Comparison of ENCODE assay signal across 8 cellular contexts in the genomic region with DNA sequence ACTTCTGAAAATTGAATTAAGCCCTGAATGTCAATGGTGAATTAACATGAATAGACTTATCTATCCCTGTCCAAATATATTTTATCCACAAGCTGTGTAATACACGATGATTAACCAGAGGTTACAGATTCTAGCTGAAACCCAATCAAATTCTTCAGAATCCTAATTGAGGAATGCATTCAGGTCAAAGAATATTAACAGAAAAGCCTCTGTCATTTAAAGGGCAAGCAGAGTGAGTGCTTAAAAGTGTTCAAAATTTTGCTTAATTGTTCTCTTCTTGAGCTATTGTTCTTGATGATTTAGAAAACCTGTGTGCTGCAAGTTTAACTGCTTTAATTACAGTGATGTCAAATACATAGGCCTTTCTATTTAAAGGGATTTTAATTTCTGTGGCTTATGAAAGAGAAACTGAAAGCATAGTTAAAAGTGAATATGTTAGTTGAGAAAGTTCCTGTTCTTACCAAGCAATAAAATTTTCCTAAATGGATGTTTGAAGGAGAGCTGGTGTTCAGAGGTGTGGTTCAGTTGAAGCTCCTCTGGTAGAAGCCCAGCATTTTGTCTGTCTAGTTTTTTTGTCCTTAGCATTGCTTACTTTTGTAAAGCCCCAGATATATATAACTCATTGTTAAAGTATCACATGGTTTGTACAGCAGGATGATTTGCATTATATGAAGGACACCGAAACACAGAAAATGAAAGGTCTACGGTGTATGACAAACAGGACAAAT.
DNase-seq lines count a peak whose midpoint lies in the region; ATAC-seq and TF ChIP-seq lines count a peak whose summit lies in the region.

No MANE protein-coding gene starts in this region.

- peak overlapping the region; percentile 89 for H3K27ac Mint-ChIP-seq in activated CD4-positive, alpha-beta T cell treated with anti-CD3 and anti-CD28 coated beads, Interleukin-2, amount 10 ng/mL, durations not matched to agents 7 days and 5 days
- H3K27ac Mint-ChIP-seq in activated T-helper 1 cell treated with anti-CD3 and anti-CD28 coated beads, Interleukin-12 subunit alpha, Interleukin-12 subunit beta, Interleukin-2, Interleukin-4 antibody, amounts not matched to agents 30 ng/mL and 10 ng/mL and 1 ng/mL, durations not matched to agents 14 hours and 24 hours and 36 hours, result no peak overlapping the region

- no peaks in the 10 kb centered on the region for H3K36me3 ChIP-seq in muscle layer of duodenum (ENCODE audit: control insufficient read depth in 1 of 2, insufficient read depth in 2 of 2, low read length in 2 of 2)
- no peaks in the 10 kb centered on the region for H3K36me3 ChIP-seq in smooth muscle cell (ENCODE audit: low read depth)

- peak; percentile 68 for ATAC-seq in HG03045 (IDR thresholded peaks at IDR 0.05; ENCODE audit: unreplicated experiment)

- peak overlapping the region; percentile 69 for H3K4me3 Mint-ChIP-seq in activated CD4-positive, alpha-beta T cell treated with anti-CD3 and anti-CD28 coated beads, Interleukin-2, amount 10 ng/mL, durations not matched to agents 7 days and 5 days
- peak overlapping the region; percentile 21 for H3K4me3 Mint-ChIP-seq in activated T-helper 1 cell treated with anti-CD3 and anti-CD28 coated beads, Interleukin-12 subunit alpha, Interleukin-12 subunit beta, Interleukin-2, Interleukin-4 antibody, amounts not matched to agents 30 ng/mL and 10 ng/mL and 1 ng/mL, durations not matched to agents 14 hours and 24 hours and 36 hours

- H3K36me3 Mint-ChIP-seq in activated CD4-positive, alpha-beta T cell treated with anti-CD3 and anti-CD28 coated beads, Interleukin-2, amount 10 ng/mL, durations not matched to agents 7 days and 5 days (ENCODE audit: low read depth), result no peaks in the 10 kb centered on the region
- no peaks in the 10 kb centered on the region for H3K36me3 Mint-ChIP-seq in activated T-helper 1 cell treated with anti-CD3 and anti-CD28 coated beads, Interleukin-12 subunit alpha, Interleukin-12 subunit beta, Interleukin-2, Interleukin-4 antibody, amounts not matched to agents 30 ng/mL and 10 ng/mL and 1 ng/mL, durations not matched to agents 14 hours and 24 hours and 36 hours (ENCODE audit: low read depth)

- POLR2A ChIA-PET in activated CD4-positive, alpha-beta T cell treated with anti-CD3 and anti-CD28 coated beads, Interleukin-2, amount 10 ng/mL, durations not matched to agents 7 days and 5 days (lab: Charles Lee), result no interaction called here

- 92% methylated on average over 3 of the region's 3 CpGs for WGBS in smooth muscle cell (ENCODE audit: low lambda C conversion rate)

- no peaks in the 10 kb centered on the region for H4K20me1 ChIP-seq in smooth muscle cell (ENCODE audit: low read depth)

- no peak overlapping the region for H3K9ac ChIP-seq in smooth muscle cell (ENCODE audit: low read depth)

- no peaks in the 10 kb centered on the region for H3K27me3 Mint-ChIP-seq in activated CD4-positive, alpha-beta T cell treated with anti-CD3 and anti-CD28 coated beads, Interleukin-2, amount 10 ng/mL, durations not matched to agents 7 days and 5 days
- no peaks in the 10 kb centered on the region for H3K27me3 Mint-ChIP-seq in activated T-helper 1 cell treated with anti-CD3 and anti-CD28 coated beads, Interleukin-12 subunit alpha, Interleukin-12 subunit beta, Interleukin-2, Interleukin-4 antibody, amounts not matched to agents 30 ng/mL and 10 ng/mL and 1 ng/mL, durations not matched to agents 14 hours and 24 hours and 36 hours (ENCODE audit: insufficient read depth)

- H3K9me3 Mint-ChIP-seq in activated CD4-positive, alpha-beta T cell treated with anti-CD3 and anti-CD28 coated beads, Interleukin-2, amount 10 ng/mL, durations not matched to agents 7 days and 5 days, result no peaks in the 10 kb centered on the region
- H3K9me3 Mint-ChIP-seq in activated T-helper 1 cell treated with anti-CD3 and anti-CD28 coated beads, Interleukin-12 subunit alpha, Interleukin-12 subunit beta, Interleukin-2, Interleukin-4 antibody, amounts not matched to agents 30 ng/mL and 10 ng/mL and 1 ng/mL, durations not matched to agents 14 hours and 24 hours and 36 hours, result peaks cover 7% of the 10 kb centered on the region

- H3K4me1 Mint-ChIP-seq in activated CD4-positive, alpha-beta T cell treated with anti-CD3 and anti-CD28 coated beads, Interleukin-2, amount 10 ng/mL, durations not matched to agents 7 days and 5 days, result peaks cover 13% of the 10 kb centered on the region
- peaks cover 17% of the 10 kb centered on the region for H3K4me1 Mint-ChIP-seq in activated T-helper 1 cell treated with anti-CD3 and anti-CD28 coated beads, Interleukin-12 subunit alpha, Interleukin-12 subunit beta, Interleukin-2, Interleukin-4 antibody, amounts not matched to agents 30 ng/mL and 10 ng/mL and 1 ng/mL, durations not matched to agents 14 hours and 24 hours and 36 hours (ENCODE audit: low read depth)

- DNase-seq in activated CD4-positive, alpha-beta T cell treated with anti-CD3 and anti-CD28 coated beads, Interleukin-2, amount 10 ng/mL, durations not matched to agents 7 days and 5 days, result no peak
- no peak for DNase-seq in activated CD4-positive, alpha-beta T cell treated with anti-CD3 and anti-CD28 coated beads, Interleukin-2, amount 50 U/mL, for 4 hours
- DNase-seq in activated T-helper 1 cell treated with anti-CD3 and anti-CD28 coated beads, Interleukin-12 subunit alpha, Interleukin-12 subunit beta, Interleukin-2, Interleukin-4 antibody, amounts not matched to agents 30 ng/mL and 10 ng/mL and 1 ng/mL, durations not matched to agents 14 hours and 24 hours and 36 hours (ENCODE audit: low spot score), result no peak
- no peak for DNase-seq in NCI-H146 treated with DMSO at 0.1 percent for 48 hours (lab: John Stamatoyannopoulos, UW; ENCODE audit: unreplicated experiment)
- DNase-seq in smooth muscle cell (lab: John Stamatoyannopoulos, UW; ENCODE audit: unreplicated experiment), result no peak
- DNase-seq in activated CD4-positive, alpha-beta T cell treated with anti-CD3 and anti-CD28 coated beads for 48 hours, result no peak

- H3K4me1 ChIP-seq in muscle layer of duodenum (ENCODE audit: control insufficient read depth in 1 of 2, insufficient read depth in 2 of 2, low read length in 2 of 2) (peaks cover 0 to 8% of the 10 kb centered on the region in 2 donors), smooth muscle cell (ENCODE audit: low read depth) (no peaks in the 10 kb centered on the region)

- H3F3A ChIP-seq in smooth muscle cell (ENCODE audit: low read depth), result no peaks in the 10 kb centered on the region

- TF ChIP-seq CTCF in smooth muscle cell (IDR thresholded peaks at IDR 0.05; ENCODE audit: borderline replicate concordance, insufficient read depth, poor library complexity, severe bottlenecking), result no peak

- CTCF ChIA-PET in activated CD4-positive, alpha-beta T cell treated with anti-CD3 and anti-CD28 coated beads, Interleukin-2, amount 10 ng/mL, durations not matched to agents 7 days and 5 days (lab: Charles Lee), result no interaction called here

- H3K27ac ChIP-seq in muscle layer of duodenum (ENCODE audit: low read length) (peak overlapping the region; percentile 57), smooth muscle cell (ENCODE audit: low read depth) (no peak overlapping the region)

- no peak overlapping the region for H2AFZ ChIP-seq in smooth muscle cell (ENCODE audit: low read depth)

- no peak overlapping the region for H3K4me2 ChIP-seq in smooth muscle cell

- peak overlapping the region; percentile 40 to 51 for H3K4me3 ChIP-seq in muscle layer of duodenum (ENCODE audit: low read depth in 1 of 2, low read length in 2 of 2)
- no peak overlapping the region for H3K4me3 ChIP-seq in smooth muscle cell

- no peaks in the 10 kb centered on the region for H3K9me3 ChIP-seq in muscle layer of duodenum (ENCODE audit: control insufficient read depth in 1 of 2, low read length in 2 of 2)
- no peaks in the 10 kb centered on the region for H3K9me3 ChIP-seq in smooth muscle cell (replicated peaks; ENCODE audit: low read depth)

- no peaks in the 10 kb centered on the region for H3K27me3 ChIP-seq in muscle layer of duodenum (ENCODE audit: low read depth, low read length)
- no peaks in the 10 kb centered on the region for H3K27me3 ChIP-seq in smooth muscle cell (ENCODE audit: low read depth)

- H3K79me2 ChIP-seq in smooth muscle cell (ENCODE audit: low read depth), result no peaks in the 10 kb centered on the region

- intact Hi-C loops in activated T-helper 1 cell treated with anti-CD3 and anti-CD28 coated beads, Interleukin-12 subunit alpha, Interleukin-12 subunit beta, Interleukin-2, Interleukin-4 antibody, amounts not matched to agents 30 ng/mL and 10 ng/mL and 1 ng/mL, durations not matched to agents 14 hours and 24 hours and 36 hours (cut with micrococcal nuclease), result no loop called here
